ENCODE assay signal across 1 cellular context in the genomic region with DNA sequence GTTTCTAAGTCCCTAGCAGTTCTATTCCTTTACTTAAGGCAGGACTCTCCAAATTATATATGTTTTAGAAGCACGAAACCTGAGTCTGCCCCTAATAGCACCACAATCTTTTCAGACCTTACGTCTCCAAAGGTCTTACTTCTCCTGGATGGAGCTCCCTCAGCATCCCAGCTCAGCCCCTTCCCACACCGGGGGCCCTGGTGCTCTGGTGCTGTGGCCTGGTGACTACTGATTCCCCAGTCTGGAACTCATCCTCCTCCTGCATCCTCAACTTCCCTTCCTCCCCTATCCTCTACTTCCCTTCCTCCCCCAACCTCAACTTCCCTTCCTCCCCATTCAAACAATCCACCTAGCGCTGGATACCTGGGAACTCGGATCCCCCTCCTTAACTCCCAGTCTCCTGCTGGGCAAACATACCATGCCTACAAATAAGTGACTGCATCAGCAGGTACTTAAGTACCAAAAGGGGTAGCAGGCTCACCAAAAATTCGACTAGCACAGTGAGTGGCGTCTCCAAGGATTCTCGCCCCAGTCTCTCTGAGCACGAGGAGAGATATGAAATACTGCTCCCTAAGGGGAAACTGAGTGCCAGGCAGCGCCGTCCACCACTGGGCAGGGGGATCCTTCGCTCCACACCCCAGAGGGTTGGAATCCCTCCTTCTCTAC.
TF ChIP-seq lines count a peak whose summit lies in the region.

No MANE protein-coding gene starts in this region.

TF ChIP-seq in endothelial cell of umbilical vein, 7 proteins besides CTCF, POLR2A, EP300 and RAD21 (continued from another document):
- TF ChIP-seq JUN (IDR thresholded peaks at IDR 0.05; ENCODE audit: borderline replicate concordance, insufficient read depth, insufficient read length, low read depth) = no peak
- TF ChIP-seq MYC (IDR thresholded peaks at IDR 0.05; ENCODE audit: low read depth, low read length) = no peak
- no peak for TF ChIP-seq POLR2AphosphoS5 (IDR thresholded peaks at IDR 0.05; ENCODE audit: insufficient read depth, low read depth, low read length)
- no peak for TF ChIP-seq EZH2 (IDR thresholded peaks at IDR 0.05; ENCODE audit: borderline replicate concordance, low read depth, low read length, severe bottlenecking)
- no peak for TF ChIP-seq GATA2 (IDR thresholded peaks at IDR 0.05; ENCODE audit: insufficient read depth, insufficient read length, low read depth, low read length)
